In genomic region chr13:41500501-41500900, GRCh38 we compare ENCODE assay signal across 9 cellular contexts. TPM values are rescaled to one million over a fixed set of nuclear protein-coding genes. Genes with fewer than 3 reads are reported as not detected.
DNase-seq lines count a peak whose midpoint lies in the region; ATAC-seq and TF ChIP-seq lines count a peak whose summit lies in the region.
"Had no signal": no experiment of that assay in that cellular context is flagged by ENCODE, and none has a peak within 500 bp of the region (broad histone marks: within the 10 kb centered on the region; RNA-seq: fewer than 3 reads in every experiment).

No MANE protein-coding gene starts in this region.

- H3K9me3 ChIP-seq in Loucy (ENCODE audit: insufficient read depth, low read depth, low read length): no peaks in the 10 kb centered on the region

- no peak overlapping the region for H3K4me3 ChIP-seq in Loucy (ENCODE audit: low read length, poor library complexity, severe bottlenecking)
- H3K4me3 ChIP-seq: A549 had no signal

- no peaks in the 10 kb centered on the region for H3K36me3 ChIP-seq in Loucy (ENCODE audit: insufficient read depth, low read length)

- no peaks in the 10 kb centered on the region for H3K9me2 ChIP-seq in Loucy (replicated peaks; ENCODE audit: low read depth, low read length)

- H4K20me1 ChIP-seq in Loucy (ENCODE audit: insufficient read depth, low read length, poor library complexity, severe bottlenecking): no peaks in the 10 kb centered on the region

- H3K79me2 ChIP-seq in Loucy (ENCODE audit: insufficient read depth, low read length): no peaks in the 10 kb centered on the region

- DNase-seq in activated CD4-positive, CD25-positive, alpha-beta regulatory T cell treated with anti-CD3 and anti-CD28 coated beads, Interleukin-2, amount 50 U/mL, for 72 hours: no peak
- DNase-seq in activated naive CD4-positive, alpha-beta T cell treated with Interleukin-2 at 50 U/mL for 16 hours: peak; percentile 19
- DNase-seq in stimulated activated effector memory CD8-positive, alpha-beta T cell treated with anti-CD3 and anti-CD28 coated beads, Interleukin-12 subunit alpha, Interleukin-12 subunit beta, amount 100 ng/mL, for 72 hours (ENCODE audit: low spot score in 2 of 2): no peak
- no peak for DNase-seq in D341Med (ENCODE audit: low spot score)
- DNase-seq in nucleus accumbens (lab: John Stamatoyannopoulos, UW): no peak
- DNase-seq in mucosa of gallbladder (ENCODE audit: low spot score): no peak

- peaks cover 8% of the 10 kb centered on the region for H3K36me3 Mint-ChIP-seq in stimulated activated effector memory CD8-positive, alpha-beta T cell treated with anti-CD3 and anti-CD28 coated beads, Interleukin-12 subunit alpha, Interleukin-12 subunit beta, amount 100 ng/mL, for 72 hours

- H3K9ac ChIP-seq in Loucy (ENCODE audit: low read depth, low read length, poor library complexity, severe bottlenecking): no peak overlapping the region

- no peaks in the 10 kb centered on the region for H3K27me3 ChIP-seq in Loucy (ENCODE audit: insufficient read depth, low read length, poor library complexity, severe bottlenecking)

- ATAC-seq in activated CD4-positive, CD25-positive, alpha-beta regulatory T cell treated with anti-CD3 and anti-CD28 coated beads, Interleukin-2, amount 50 U/mL, for 24 hours: peak; percentile 58 to 64
- peak; percentile 76 for ATAC-seq in stimulated activated effector memory CD8-positive, alpha-beta T cell treated with anti-CD3 and anti-CD28 coated beads, Interleukin-12 subunit alpha, Interleukin-12 subunit beta, amount 100 ng/mL, for 72 hours
- ATAC-seq: A549 had no signal

- H3K27ac Mint-ChIP-seq in stimulated activated effector memory CD8-positive, alpha-beta T cell treated with anti-CD3 and anti-CD28 coated beads, Interleukin-12 subunit alpha, Interleukin-12 subunit beta, amount 100 ng/mL, for 72 hours: no peak overlapping the region

- no peak for TF ChIP-seq CTCF in Loucy (conservative IDR thresholded peaks at IDR 0.05; ENCODE audit: low read length)

- H3K4me1 Mint-ChIP-seq in stimulated activated effector memory CD8-positive, alpha-beta T cell treated with anti-CD3 and anti-CD28 coated beads, Interleukin-12 subunit alpha, Interleukin-12 subunit beta, amount 100 ng/mL, for 72 hours: peaks cover 55% of the 10 kb centered on the region

- peaks cover 12% of the 10 kb centered on the region for H3K9me3 Mint-ChIP-seq in stimulated activated effector memory CD8-positive, alpha-beta T cell treated with anti-CD3 and anti-CD28 coated beads, Interleukin-12 subunit alpha, Interleukin-12 subunit beta, amount 100 ng/mL, for 72 hours

- no peak overlapping the region for H3K4me3 Mint-ChIP-seq in stimulated activated effector memory CD8-positive, alpha-beta T cell treated with anti-CD3 and anti-CD28 coated beads, Interleukin-12 subunit alpha, Interleukin-12 subunit beta, amount 100 ng/mL, for 72 hours

- no peak overlapping the region for H3K4me2 ChIP-seq in Loucy (ENCODE audit: low read depth, low read length, poor library complexity, severe bottlenecking)
- H3K4me2 ChIP-seq: A549 had no signal

- no peaks in the 10 kb centered on the region for H3F3A ChIP-seq in Loucy (ENCODE audit: low read depth)

- peaks cover 8% of the 10 kb centered on the region for H3K4me1 ChIP-seq in Loucy (ENCODE audit: insufficient read depth, low read length, poor library complexity, severe bottlenecking)
- H3K4me1 ChIP-seq: A549 had no signal

- 0 out of 2 replicates have a peak overlapping the region, but pooled peaks have one; percentile 11 for H2AFZ ChIP-seq in Loucy (ENCODE audit: low read length)

RNA-seq across cellular contexts. Expression of gene RGCC, which starts 43.2 kb away (rescaled TPM):
- total RNA-seq in mucosa of gallbladder: 38.8 TPM
